Comparison of ENCODE assay signal across 24 cellular contexts in genomic region chr5:12625667-12626263, GRCh38.
DNase-seq lines count a peak whose midpoint lies in the region; ATAC-seq and TF ChIP-seq lines count a peak whose summit lies in the region.
"Had no signal": no experiment of that assay in that cellular context is flagged by ENCODE, and none has a peak within 500 bp of the region (broad histone marks: within the 10 kb centered on the region; RNA-seq: fewer than 3 reads in every experiment).

No MANE protein-coding gene starts in this region.

- ATAC-seq in GM23338 (peak; percentile 8; the same call in 2 of the 3 replicates), HG02973 (IDR thresholded peaks at IDR 0.05; ENCODE audit: unreplicated experiment) (no peak), HG03354 (IDR thresholded peaks at IDR 0.05; ENCODE audit: poor library complexity, severe bottlenecking, unreplicated experiment) (no peak)
- ATAC-seq: HepG2, Right ventricle myocardium inferior, SK-N-SH treated with all-trans-retinoic acid at 6 μM for 48 hours had no signal

- peaks cover 25% of the 10 kb centered on the region for H3K4me1 ChIP-seq in GM23338 (ENCODE audit: insufficient read depth)
- peaks cover 33% of the 10 kb centered on the region for H3K4me1 ChIP-seq in HUES64 (ENCODE audit: insufficient read depth, low read length)
- no peaks in the 10 kb centered on the region for H3K4me1 ChIP-seq in endodermal cell (ENCODE audit: control insufficient read depth, insufficient read depth, low read length)
- H3K4me1 ChIP-seq: BLaER1, SJCRH30 had no signal

- H3K27ac Mint-ChIP-seq in GM23338 (peak overlapping the region; percentile 82), endodermal cell (no peak overlapping the region)
- H3K27ac Mint-ChIP-seq: CD4-positive, CD25-positive, alpha-beta regulatory T cell had no signal

- H3K79me2 ChIP-seq in GM23338 (replicated peaks; ENCODE audit: insufficient read depth): peaks cover 60% of the 10 kb centered on the region

- no peaks in the 10 kb centered on the region for H3K27me3 ChIP-seq in GM23338 (ENCODE audit: insufficient read depth)
- no peaks in the 10 kb centered on the region for H3K27me3 ChIP-seq in HUES64 (ENCODE audit: insufficient read depth, low read length)
- no peaks in the 10 kb centered on the region for H3K27me3 ChIP-seq in endodermal cell (ENCODE audit: control insufficient read depth, insufficient read depth, low read length, poor library complexity, severe bottlenecking)
- H3K27me3 ChIP-seq: BLaER1, SJCRH30 had no signal

- H3K36me3 ChIP-seq in GM23338 (ENCODE audit: insufficient read depth) (no peaks in the 10 kb centered on the region; the same call in 1 of the 2 replicates), HUES64 (ENCODE audit: insufficient read depth, low read length) (no peaks in the 10 kb centered on the region; the same call in 1 of the 2 replicates), endodermal cell (ENCODE audit: control insufficient read depth, insufficient read depth, low read length) (no peaks in the 10 kb centered on the region)
- H3K36me3 ChIP-seq: BLaER1, SJCRH30 had no signal

- H3K9me3 Mint-ChIP-seq in GM23338 (peaks cover 9% of the 10 kb centered on the region; the same call in 2 of the 3 replicates), endodermal cell (no peaks in the 10 kb centered on the region)

- peaks cover 57% of the 10 kb centered on the region for H3K36me3 Mint-ChIP-seq in GM23338 (ENCODE audit: low read depth)
- no peaks in the 10 kb centered on the region for H3K36me3 Mint-ChIP-seq in endodermal cell (ENCODE audit: low read depth)
- H3K36me3 Mint-ChIP-seq: CD4-positive, CD25-positive, alpha-beta regulatory T cell had no signal

- no peaks in the 10 kb centered on the region for H4K20me1 ChIP-seq in GM23338 (replicated peaks; ENCODE audit: insufficient read depth)
- H4K20me1 ChIP-seq: BLaER1 had no signal

- H3K4me3 ChIP-seq in GM23338: peak overlapping the region; percentile 66
- peak overlapping the region; percentile 51 for H3K4me3 ChIP-seq in HUES64 (ENCODE audit: low read length)
- H3K4me3 ChIP-seq in endodermal cell (ENCODE audit: low read length): no peak overlapping the region
- H3K4me3 ChIP-seq in iPS-18c (ENCODE audit: insufficient read depth, low read depth, low read length): peak overlapping the region; percentile 36; the same call in 1 of the 2 replicates
- H3K4me3 ChIP-seq: BLaER1, PC-9, SJCRH30 had no signal

- H3K27me3 Mint-ChIP-seq in GM23338 (ENCODE audit: insufficient read depth, low read depth, poor library complexity) (peaks cover 10% of the 10 kb centered on the region), endodermal cell (ENCODE audit: insufficient read depth) (no peaks in the 10 kb centered on the region)
- H3K27me3 Mint-ChIP-seq: CD4-positive, CD25-positive, alpha-beta regulatory T cell had no signal

- H3K9me2 ChIP-seq in GM23338 (ENCODE audit: insufficient read depth): no peaks in the 10 kb centered on the region

- H2AFZ ChIP-seq in GM23338: no peak overlapping the region
- H2AFZ ChIP-seq: PC-9 had no signal

- H3K27ac ChIP-seq in GM23338 (ENCODE audit: low read depth) (peak overlapping the region; percentile 89), HUES64 (ENCODE audit: low read depth, low read length) (peak overlapping the region; percentile 92; the same call in 1 of the 2 replicates), endodermal cell (ENCODE audit: low read depth, low read length) (no peak overlapping the region)
- H3K27ac ChIP-seq: BLaER1, PC-9, SJCRH30 had no signal

- H3K4me1 Mint-ChIP-seq in GM23338 (peaks cover 73% of the 10 kb centered on the region), endodermal cell (peaks cover 6% of the 10 kb centered on the region)
- H3K4me1 Mint-ChIP-seq: CD4-positive, CD25-positive, alpha-beta regulatory T cell had no signal

- no peak for TF ChIP-seq CTCF in GM23338 (conservative IDR thresholded peaks at IDR 0.05; ENCODE audit: low read depth in 2 of 2)
- TF ChIP-seq CTCF in endodermal cell (conservative IDR thresholded peaks at IDR 0.05): no peak

- peaks cover 14% of the 10 kb centered on the region for H3F3A ChIP-seq in GM23338 (replicated peaks; ENCODE audit: low read depth)

- peak overlapping the region; percentile 66 for H3K4me3 Mint-ChIP-seq in GM23338
- peak overlapping the region; percentile 1 for H3K4me3 Mint-ChIP-seq in endodermal cell
- H3K4me3 Mint-ChIP-seq: CD4-positive, CD25-positive, alpha-beta regulatory T cell had no signal

- no peaks in the 10 kb centered on the region for H3K9me3 ChIP-seq in HUES64 (ENCODE audit: insufficient read depth, low read depth, low read length)
- H3K9me3 ChIP-seq in endodermal cell (ENCODE audit: control insufficient read depth, low read length): peaks cover 4% of the 10 kb centered on the region
- no peaks in the 10 kb centered on the region for H3K9me3 ChIP-seq in iPS-18c (ENCODE audit: control insufficient read depth, insufficient read depth, low read length)
- H3K9me3 ChIP-seq: BLaER1, SJCRH30 had no signal

- 82% methylated on average over 8 of the region's 8 CpGs for WGBS in HUES64
- 81 to 84% methylated on average over 8 of the region's 8 CpGs for WGBS in endodermal cell (ENCODE audit: insufficient coverage in 1 of 2, insufficient read length in 1 of 2), 2 experiments

- H3K9ac ChIP-seq in HUES64 (ENCODE audit: low read depth, low read length) (peak overlapping the region; percentile 51; the same call in 1 of the 2 replicates), endodermal cell (ENCODE audit: extremely low read depth, low read length, poor library complexity, severe bottlenecking) (no peak overlapping the region)
- H3K9ac ChIP-seq: BLaER1 had no signal

- H3K4me2 ChIP-seq in GM23338: peak overlapping the region; percentile 82
- H3K4me2 ChIP-seq: BLaER1, PC-9 had no signal

- DNase-seq in GM23338 (ENCODE audit: low spot score) (peak; percentile 23), endodermal cell (no peak), NCI-H69 (lab: John Stamatoyannopoulos, UW) (no peak)
- DNase-seq in activated CD8-positive, alpha-beta memory T cell treated with anti-CD3 and anti-CD28 coated beads, Interleukin-2, amount 50 U/mL, for 48 hours: no peak
- DNase-seq: CD4-positive, CD25-positive, alpha-beta regulatory T cell; DMS153; DND-41; Kasumi-1; NCI-H1092 treated with DMSO at 0.1 percent for 48 hours; NCI-H1436 treated with DMSO at 0.1 percent for 48 hours; NCI-H187 treated with DMSO at 0.1 percent for 48 hours; NCI-H524; NCI-H774; NK-92 treated with Interleukin-12 subunit alpha and Interleukin-12 subunit beta, amount 100 ng/mL, for 24 hours; PC-9; SJCRH30 had no signal

TF ChIP-seq in GM23338, 12 proteins besides CTCF, POLR2A, EP300 and RAD21:
- TF ChIP-seq POLR2AphosphoS5 (IDR thresholded peaks at IDR 0.05; ENCODE audit: low read depth) (peak; percentile 42; the same call in 1 of the 2 replicates), EZH2 (IDR thresholded peaks at IDR 0.05; ENCODE audit: low read depth, unreplicated experiment) (no peak), STAT1 (IDR thresholded peaks at IDR 0.05; ENCODE audit: unreplicated experiment) (no peak)
